ENCODE assay signal across 1 cellular context in the genomic region with DNA sequence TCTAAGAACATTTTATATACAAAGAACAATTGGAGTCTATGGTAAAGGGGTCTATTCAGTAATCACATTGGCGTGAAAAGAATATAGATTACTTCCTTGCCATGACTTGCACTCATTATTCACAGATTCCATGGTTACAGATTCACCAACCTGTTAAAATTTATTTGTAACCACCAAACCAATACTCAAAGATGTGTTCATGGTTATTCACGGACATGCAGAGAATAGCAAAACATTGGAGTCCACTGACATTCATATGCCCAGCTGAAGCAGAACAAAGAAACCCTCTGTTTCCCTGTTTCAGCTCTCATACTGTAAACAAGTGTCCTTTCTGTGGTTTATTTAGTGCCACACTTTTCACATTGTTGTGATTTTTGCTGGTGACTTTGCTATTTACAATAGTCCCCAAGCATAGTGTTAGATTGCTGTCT.
TF ChIP-seq lines count a peak whose summit lies in the region.

No MANE protein-coding gene starts in this region.

TF ChIP-seq in GM12878, 131 proteins besides CTCF, POLR2A, EP300 and RAD21 (continued from another document):
- TF ChIP-seq, protein P1, sequence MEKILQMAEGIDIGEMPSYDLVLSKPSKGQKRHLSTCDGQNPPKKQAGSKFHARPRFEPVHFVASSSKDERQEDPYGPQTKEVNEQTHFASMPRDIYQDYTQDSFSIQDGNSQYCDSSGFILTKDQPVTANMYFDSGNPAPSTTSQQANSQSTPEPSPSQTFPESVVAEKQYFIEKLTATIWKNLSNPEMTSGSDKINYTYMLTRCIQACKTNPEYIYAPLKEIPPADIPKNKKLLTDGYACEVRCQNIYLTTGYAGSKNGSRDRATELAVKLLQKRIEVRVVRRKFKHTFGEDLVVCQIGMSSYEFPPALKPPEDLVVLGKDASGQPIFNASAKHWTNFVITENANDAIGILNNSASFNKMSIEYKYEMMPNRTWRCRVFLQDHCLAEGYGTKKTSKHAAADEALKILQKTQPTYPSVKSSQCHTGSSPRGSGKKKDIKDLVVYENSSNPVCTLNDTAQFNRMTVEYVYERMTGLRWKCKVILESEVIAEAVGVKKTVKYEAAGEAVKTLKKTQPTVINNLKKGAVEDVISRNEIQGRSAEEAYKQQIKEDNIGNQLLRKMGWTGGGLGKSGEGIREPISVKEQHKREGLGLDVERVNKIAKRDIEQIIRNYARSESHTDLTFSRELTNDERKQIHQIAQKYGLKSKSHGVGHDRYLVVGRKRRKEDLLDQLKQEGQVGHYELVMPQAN (conservative IDR thresholded peaks at IDR 0.05) = no peak
- TF ChIP-seq EZH2 (IDR thresholded peaks at IDR 0.05; ENCODE audit: borderline replicate concordance, control insufficient read depth, low read depth, low read length) (no peak), TAF1 (IDR thresholded peaks at IDR 0.05; ENCODE audit: borderline replicate concordance, low read depth, low read length) (no peak), FOXM1 (IDR thresholded peaks at IDR 0.05; ENCODE audit: low read depth, low read length) (no peak), CBFB (IDR thresholded peaks at IDR 0.05; ENCODE audit: low read depth) (no peak), ZNF24 (IDR thresholded peaks at IDR 0.05) (no peak), MEF2B (IDR thresholded peaks at IDR 0.05; ENCODE audit: partially characterized antibody, poor library complexity, severe bottlenecking) (no peak), MYB (IDR thresholded peaks at IDR 0.05; ENCODE audit: borderline replicate concordance, low read depth, low read length) (no peak), ZBED1 (IDR thresholded peaks at IDR 0.05; ENCODE audit: borderline replicate concordance) (no peak), ATF7 (IDR thresholded peaks at IDR 0.05; ENCODE audit: low read depth) (no peak), SMAD1 (IDR thresholded peaks at IDR 0.05; ENCODE audit: low read depth, partially characterized antibody) (no peak), TCF12 (IDR thresholded peaks at IDR 0.05; ENCODE audit: low read depth, low read length) (no peak), PML (IDR thresholded peaks at IDR 0.05; ENCODE audit: low read length) (no peak)
- TF ChIP-seq, protein P2, sequence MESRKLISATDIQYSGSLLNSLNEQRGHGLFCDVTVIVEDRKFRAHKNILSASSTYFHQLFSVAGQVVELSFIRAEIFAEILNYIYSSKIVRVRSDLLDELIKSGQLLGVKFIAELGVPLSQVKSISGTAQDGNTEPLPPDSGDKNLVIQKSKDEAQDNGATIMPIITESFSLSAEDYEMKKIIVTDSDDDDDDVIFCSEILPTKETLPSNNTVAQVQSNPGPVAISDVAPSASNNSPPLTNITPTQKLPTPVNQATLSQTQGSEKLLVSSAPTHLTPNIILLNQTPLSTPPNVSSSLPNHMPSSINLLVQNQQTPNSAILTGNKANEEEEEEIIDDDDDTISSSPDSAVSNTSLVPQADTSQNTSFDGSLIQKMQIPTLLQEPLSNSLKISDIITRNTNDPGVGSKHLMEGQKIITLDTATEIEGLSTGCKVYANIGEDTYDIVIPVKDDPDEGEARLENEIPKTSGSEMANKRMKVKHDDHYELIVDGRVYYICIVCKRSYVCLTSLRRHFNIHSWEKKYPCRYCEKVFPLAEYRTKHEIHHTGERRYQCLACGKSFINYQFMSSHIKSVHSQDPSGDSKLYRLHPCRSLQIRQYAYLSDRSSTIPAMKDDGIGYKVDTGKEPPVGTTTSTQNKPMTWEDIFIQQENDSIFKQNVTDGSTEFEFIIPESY (IDR thresholded peaks at IDR 0.05) = no peak
- TF ChIP-seq, protein P3, sequence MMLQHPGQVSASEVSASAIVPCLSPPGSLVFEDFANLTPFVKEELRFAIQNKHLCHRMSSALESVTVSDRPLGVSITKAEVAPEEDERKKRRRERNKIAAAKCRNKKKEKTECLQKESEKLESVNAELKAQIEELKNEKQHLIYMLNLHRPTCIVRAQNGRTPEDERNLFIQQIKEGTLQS (IDR thresholded peaks at IDR 0.05; ENCODE audit: borderline replicate concordance, extremely low read depth, low read depth, low read length) = no peak
